Comparison of ENCODE assay signal across 1 cellular context in the genomic region with DNA sequence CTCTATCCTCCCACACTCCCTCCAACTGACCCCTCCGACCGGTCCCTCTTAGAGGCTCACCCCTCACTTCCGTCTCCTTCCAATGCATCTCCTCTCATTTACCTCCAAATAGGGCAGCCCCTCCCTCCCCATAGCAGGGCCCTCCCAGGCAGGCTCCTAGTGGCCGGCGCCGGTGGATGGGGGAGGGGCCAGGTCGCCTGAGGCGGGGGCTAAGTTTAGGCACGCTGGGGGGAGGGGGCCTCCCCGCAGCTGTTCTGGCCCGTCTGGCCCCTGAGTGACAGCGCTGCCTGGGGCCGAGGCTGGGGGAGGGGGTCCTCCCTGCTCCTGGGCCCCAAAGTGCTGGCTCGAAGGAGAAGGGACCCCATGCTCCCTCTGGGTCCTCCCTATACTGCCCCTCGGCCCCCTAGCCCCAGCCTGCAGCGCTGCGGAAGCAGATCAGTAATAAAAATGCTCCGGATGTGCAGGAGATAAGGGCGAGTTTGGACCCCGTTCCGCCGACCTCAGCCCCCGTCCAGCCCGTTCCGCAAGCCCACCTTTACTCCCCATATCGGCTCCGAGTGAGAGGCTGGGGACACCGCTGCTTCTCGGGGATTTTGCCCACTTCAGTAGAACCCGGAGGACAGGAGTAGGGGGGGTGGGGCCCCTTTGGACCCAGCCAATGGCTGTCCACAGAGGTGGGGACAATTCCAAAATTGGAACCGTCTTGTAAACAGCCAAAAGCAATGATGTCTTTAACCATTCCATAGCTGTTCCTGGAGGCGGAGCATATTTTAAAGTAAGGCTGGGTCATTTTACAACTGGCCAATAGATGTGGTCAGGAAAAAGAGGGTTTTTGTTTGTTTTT.
A peak's percentile ranks its signal among the peaks of the same experiment; 100 is the strongest.
TF ChIP-seq lines count a peak whose summit lies in the region.

No MANE protein-coding gene starts in this region.

TF ChIP-seq in GM12878, 131 proteins besides CTCF, POLR2A, EP300 and RAD21 (continues in another document):
- TF ChIP-seq IKZF2 (IDR thresholded peaks at IDR 0.05) (0 out of 4 replicates have a peak, but pooled peaks of 1 of the 2 experiments have one; percentile 15), KDM1A (IDR thresholded peaks at IDR 0.05; ENCODE audit: borderline replicate concordance) (no peak), EED (IDR thresholded peaks at IDR 0.05; ENCODE audit: low read depth) (no peak), SUPT20H (IDR thresholded peaks at IDR 0.05; ENCODE audit: borderline replicate concordance, control insufficient read depth, low read depth, low read length) (no peak), MEF2A (IDR thresholded peaks at IDR 0.05; ENCODE audit: insufficient read depth, low read depth, low read length) (no peak), SMARCA5 (IDR thresholded peaks at IDR 0.05) (no peak), ASH2L (IDR thresholded peaks at IDR 0.05; ENCODE audit: borderline replicate concordance, low read depth) (no peak), BACH1 (IDR thresholded peaks at IDR 0.05; ENCODE audit: borderline replicate concordance) (0 out of 2 replicates have a peak, but pooled peaks have one; percentile 23), ZNF274 (IDR thresholded peaks at IDR 0.05; ENCODE audit: insufficient read depth, insufficient read length) (no peak), CBX5 (IDR thresholded peaks at IDR 0.05; ENCODE audit: low read depth) (no peak), CHD2 (IDR thresholded peaks at IDR 0.05; ENCODE audit: borderline replicate concordance, low read depth, low read length) (peak; percentile 27; the same call in 1 of the 2 replicates), TBL1XR1 (IDR thresholded peaks at IDR 0.05; ENCODE audit: low read depth, low read length) (no peak), YBX1 (IDR thresholded peaks at IDR 0.05) (no peak), SMAD5 (IDR thresholded peaks at IDR 0.05; ENCODE audit: low read depth) (no peak), SREBF2 (IDR thresholded peaks at IDR 0.05; ENCODE audit: low read length) (no peak), HDGF (IDR thresholded peaks at IDR 0.05) (no peak), CREB1 (IDR thresholded peaks at IDR 0.05; ENCODE audit: low read depth) (no peak), CBFB (IDR thresholded peaks at IDR 0.05; ENCODE audit: low read depth) (no peak), TCF12 (IDR thresholded peaks at IDR 0.05; ENCODE audit: low read depth, low read length) (peak; percentile 74), GABPA (IDR thresholded peaks at IDR 0.05; ENCODE audit: low read depth) (no peak), RAD51 (IDR thresholded peaks at IDR 0.05) (no peak), SRF (IDR thresholded peaks at IDR 0.05; ENCODE audit: low read depth in 2 of 2, low read length in 2 of 2) (no peak), SPI1 (IDR thresholded peaks at IDR 0.05; ENCODE audit: borderline replicate concordance, insufficient read depth, low read depth, low read length) (no peak), BHLHE40 (IDR thresholded peaks at IDR 0.05; ENCODE audit: borderline replicate concordance in 1 of 2, low read depth in 2 of 2, low read length in 1 of 2) (peak in 1 of 2 experiments; percentile 63; a peak in 2 of 4 replicates), KLF5 (IDR thresholded peaks at IDR 0.05; ENCODE audit: partially characterized antibody) (no peak), ETV6 (conservative IDR thresholded peaks at IDR 0.05 in 1 of 2, IDR thresholded peaks at IDR 0.05 in 1 of 2; ENCODE audit: borderline replicate concordance in 1 of 2, low read depth in 1 of 2) (no peak), PAX5 (IDR thresholded peaks at IDR 0.05; ENCODE audit: borderline replicate concordance, low read depth, low read length) (no peak)
- TF ChIP-seq, protein P1, sequence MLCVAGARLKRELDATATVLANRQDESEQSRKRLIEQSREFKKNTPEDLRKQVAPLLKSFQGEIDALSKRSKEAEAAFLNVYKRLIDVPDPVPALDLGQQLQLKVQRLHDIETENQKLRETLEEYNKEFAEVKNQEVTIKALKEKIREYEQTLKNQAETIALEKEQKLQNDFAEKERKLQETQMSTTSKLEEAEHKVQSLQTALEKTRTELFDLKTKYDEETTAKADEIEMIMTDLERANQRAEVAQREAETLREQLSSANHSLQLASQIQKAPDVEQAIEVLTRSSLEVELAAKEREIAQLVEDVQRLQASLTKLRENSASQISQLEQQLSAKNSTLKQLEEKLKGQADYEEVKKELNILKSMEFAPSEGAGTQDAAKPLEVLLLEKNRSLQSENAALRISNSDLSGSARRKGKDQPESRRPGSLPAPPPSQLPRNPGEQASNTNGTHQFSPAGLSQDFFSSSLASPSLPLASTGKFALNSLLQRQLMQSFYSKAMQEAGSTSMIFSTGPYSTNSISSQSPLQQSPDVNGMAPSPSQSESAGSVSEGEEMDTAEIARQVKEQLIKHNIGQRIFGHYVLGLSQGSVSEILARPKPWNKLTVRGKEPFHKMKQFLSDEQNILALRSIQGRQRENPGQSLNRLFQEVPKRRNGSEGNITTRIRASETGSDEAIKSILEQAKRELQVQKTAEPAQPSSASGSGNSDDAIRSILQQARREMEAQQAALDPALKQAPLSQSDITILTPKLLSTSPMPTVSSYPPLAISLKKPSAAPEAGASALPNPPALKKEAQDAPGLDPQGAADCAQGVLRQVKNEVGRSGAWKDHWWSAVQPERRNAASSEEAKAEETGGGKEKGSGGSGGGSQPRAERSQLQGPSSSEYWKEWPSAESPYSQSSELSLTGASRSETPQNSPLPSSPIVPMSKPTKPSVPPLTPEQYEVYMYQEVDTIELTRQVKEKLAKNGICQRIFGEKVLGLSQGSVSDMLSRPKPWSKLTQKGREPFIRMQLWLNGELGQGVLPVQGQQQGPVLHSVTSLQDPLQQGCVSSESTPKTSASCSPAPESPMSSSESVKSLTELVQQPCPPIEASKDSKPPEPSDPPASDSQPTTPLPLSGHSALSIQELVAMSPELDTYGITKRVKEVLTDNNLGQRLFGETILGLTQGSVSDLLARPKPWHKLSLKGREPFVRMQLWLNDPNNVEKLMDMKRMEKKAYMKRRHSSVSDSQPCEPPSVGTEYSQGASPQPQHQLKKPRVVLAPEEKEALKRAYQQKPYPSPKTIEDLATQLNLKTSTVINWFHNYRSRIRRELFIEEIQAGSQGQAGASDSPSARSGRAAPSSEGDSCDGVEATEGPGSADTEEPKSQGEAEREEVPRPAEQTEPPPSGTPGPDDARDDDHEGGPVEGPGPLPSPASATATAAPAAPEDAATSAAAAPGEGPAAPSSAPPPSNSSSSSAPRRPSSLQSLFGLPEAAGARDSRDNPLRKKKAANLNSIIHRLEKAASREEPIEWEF (IDR thresholded peaks at IDR 0.05; ENCODE audit: insufficient replicate concordance, low read depth, low read length): no peak
- TF ChIP-seq, protein P2, sequence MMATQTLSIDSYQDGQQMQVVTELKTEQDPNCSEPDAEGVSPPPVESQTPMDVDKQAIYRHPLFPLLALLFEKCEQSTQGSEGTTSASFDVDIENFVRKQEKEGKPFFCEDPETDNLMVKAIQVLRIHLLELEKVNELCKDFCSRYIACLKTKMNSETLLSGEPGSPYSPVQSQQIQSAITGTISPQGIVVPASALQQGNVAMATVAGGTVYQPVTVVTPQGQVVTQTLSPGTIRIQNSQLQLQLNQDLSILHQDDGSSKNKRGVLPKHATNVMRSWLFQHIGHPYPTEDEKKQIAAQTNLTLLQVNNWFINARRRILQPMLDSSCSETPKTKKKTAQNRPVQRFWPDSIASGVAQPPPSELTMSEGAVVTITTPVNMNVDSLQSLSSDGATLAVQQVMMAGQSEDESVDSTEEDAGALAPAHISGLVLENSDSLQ (IDR thresholded peaks at IDR 0.05): peak; percentile 92
- TF ChIP-seq, protein P3, sequence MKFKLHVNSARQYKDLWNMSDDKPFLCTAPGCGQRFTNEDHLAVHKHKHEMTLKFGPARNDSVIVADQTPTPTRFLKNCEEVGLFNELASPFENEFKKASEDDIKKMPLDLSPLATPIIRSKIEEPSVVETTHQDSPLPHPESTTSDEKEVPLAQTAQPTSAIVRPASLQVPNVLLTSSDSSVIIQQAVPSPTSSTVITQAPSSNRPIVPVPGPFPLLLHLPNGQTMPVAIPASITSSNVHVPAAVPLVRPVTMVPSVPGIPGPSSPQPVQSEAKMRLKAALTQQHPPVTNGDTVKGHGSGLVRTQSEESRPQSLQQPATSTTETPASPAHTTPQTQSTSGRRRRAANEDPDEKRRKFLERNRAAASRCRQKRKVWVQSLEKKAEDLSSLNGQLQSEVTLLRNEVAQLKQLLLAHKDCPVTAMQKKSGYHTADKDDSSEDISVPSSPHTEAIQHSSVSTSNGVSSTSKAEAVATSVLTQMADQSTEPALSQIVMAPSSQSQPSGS (IDR thresholded peaks at IDR 0.05; ENCODE audit: low read length): no peak
- TF ChIP-seq, protein P4, sequence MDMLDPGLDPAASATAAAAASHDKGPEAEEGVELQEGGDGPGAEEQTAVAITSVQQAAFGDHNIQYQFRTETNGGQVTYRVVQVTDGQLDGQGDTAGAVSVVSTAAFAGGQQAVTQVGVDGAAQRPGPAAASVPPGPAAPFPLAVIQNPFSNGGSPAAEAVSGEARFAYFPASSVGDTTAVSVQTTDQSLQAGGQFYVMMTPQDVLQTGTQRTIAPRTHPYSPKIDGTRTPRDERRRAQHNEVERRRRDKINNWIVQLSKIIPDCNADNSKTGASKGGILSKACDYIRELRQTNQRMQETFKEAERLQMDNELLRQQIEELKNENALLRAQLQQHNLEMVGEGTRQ (IDR thresholded peaks at IDR 0.05; ENCODE audit: borderline replicate concordance, low read depth, low read length): no peak
- TF ChIP-seq, protein P5, sequence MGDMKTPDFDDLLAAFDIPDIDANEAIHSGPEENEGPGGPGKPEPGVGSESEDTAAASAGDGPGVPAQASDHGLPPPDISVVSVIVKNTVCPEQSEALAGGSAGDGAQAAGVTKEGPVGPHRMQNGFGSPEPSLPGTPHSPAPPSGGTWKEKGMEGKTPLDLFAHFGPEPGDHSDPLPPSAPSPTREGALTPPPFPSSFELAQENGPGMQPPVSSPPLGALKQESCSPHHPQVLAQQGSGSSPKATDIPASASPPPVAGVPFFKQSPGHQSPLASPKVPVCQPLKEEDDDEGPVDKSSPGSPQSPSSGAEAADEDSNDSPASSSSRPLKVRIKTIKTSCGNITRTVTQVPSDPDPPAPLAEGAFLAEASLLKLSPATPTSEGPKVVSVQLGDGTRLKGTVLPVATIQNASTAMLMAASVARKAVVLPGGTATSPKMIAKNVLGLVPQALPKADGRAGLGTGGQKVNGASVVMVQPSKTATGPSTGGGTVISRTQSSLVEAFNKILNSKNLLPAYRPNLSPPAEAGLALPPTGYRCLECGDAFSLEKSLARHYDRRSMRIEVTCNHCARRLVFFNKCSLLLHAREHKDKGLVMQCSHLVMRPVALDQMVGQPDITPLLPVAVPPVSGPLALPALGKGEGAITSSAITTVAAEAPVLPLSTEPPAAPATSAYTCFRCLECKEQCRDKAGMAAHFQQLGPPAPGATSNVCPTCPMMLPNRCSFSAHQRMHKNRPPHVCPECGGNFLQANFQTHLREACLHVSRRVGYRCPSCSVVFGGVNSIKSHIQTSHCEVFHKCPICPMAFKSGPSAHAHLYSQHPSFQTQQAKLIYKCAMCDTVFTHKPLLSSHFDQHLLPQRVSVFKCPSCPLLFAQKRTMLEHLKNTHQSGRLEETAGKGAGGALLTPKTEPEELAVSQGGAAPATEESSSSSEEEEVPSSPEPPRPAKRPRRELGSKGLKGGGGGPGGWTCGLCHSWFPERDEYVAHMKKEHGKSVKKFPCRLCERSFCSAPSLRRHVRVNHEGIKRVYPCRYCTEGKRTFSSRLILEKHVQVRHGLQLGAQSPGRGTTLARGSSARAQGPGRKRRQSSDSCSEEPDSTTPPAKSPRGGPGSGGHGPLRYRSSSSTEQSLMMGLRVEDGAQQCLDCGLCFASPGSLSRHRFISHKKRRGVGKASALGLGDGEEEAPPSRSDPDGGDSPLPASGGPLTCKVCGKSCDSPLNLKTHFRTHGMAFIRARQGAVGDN (IDR thresholded peaks at IDR 0.05): no peak
- TF ChIP-seq, protein P6, sequence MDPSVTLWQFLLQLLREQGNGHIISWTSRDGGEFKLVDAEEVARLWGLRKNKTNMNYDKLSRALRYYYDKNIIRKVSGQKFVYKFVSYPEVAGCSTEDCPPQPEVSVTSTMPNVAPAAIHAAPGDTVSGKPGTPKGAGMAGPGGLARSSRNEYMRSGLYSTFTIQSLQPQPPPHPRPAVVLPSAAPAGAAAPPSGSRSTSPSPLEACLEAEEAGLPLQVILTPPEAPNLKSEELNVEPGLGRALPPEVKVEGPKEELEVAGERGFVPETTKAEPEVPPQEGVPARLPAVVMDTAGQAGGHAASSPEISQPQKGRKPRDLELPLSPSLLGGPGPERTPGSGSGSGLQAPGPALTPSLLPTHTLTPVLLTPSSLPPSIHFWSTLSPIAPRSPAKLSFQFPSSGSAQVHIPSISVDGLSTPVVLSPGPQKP (IDR thresholded peaks at IDR 0.05; ENCODE audit: low read depth, low read length): no peak
- TF ChIP-seq, protein P7, sequence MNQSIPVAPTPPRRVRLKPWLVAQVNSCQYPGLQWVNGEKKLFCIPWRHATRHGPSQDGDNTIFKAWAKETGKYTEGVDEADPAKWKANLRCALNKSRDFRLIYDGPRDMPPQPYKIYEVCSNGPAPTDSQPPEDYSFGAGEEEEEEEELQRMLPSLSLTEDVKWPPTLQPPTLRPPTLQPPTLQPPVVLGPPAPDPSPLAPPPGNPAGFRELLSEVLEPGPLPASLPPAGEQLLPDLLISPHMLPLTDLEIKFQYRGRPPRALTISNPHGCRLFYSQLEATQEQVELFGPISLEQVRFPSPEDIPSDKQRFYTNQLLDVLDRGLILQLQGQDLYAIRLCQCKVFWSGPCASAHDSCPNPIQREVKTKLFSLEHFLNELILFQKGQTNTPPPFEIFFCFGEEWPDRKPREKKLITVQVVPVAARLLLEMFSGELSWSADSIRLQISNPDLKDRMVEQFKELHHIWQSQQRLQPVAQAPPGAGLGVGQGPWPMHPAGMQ (IDR thresholded peaks at IDR 0.05; ENCODE audit: borderline replicate concordance): no peak
- TF ChIP-seq, protein P8, sequence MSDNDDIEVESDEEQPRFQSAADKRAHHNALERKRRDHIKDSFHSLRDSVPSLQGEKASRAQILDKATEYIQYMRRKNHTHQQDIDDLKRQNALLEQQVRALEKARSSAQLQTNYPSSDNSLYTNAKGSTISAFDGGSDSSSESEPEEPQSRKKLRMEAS (IDR thresholded peaks at IDR 0.05; ENCODE audit: low read depth, low read length): no peak
- TF ChIP-seq, protein P9, sequence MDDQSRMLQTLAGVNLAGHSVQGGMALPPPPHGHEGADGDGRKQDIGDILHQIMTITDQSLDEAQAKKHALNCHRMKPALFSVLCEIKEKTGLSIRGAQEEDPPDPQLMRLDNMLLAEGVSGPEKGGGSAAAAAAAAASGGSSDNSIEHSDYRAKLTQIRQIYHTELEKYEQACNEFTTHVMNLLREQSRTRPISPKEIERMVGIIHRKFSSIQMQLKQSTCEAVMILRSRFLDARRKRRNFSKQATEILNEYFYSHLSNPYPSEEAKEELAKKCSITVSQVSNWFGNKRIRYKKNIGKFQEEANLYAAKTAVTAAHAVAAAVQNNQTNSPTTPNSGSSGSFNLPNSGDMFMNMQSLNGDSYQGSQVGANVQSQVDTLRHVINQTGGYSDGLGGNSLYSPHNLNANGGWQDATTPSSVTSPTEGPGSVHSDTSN (IDR thresholded peaks at IDR 0.05; ENCODE audit: insufficient replicate concordance, low read depth, low read length): peak; percentile 83
